In genomic region chrX:9595131-9595530, GRCh38 we compare ENCODE assay signal across 19 cellular contexts.
DNase-seq lines count a peak whose midpoint lies in the region; TF ChIP-seq lines count a peak whose summit lies in the region.
"Had no signal": no experiment of that assay in that cellular context is flagged by ENCODE, and none has a peak within 500 bp of the region (broad histone marks: within the 10 kb centered on the region; RNA-seq: fewer than 3 reads in every experiment).

No MANE protein-coding gene starts in this region.

- H3K79me2 ChIP-seq in smooth muscle cell (ENCODE audit: low read depth): no peaks in the 10 kb centered on the region

- in situ Hi-C loops in astrocyte of the cerebellum (cut with HindIII; ENCODE audit: low sequenced_read_pairs): no loop called here

- H3K27ac ChIP-seq in smooth muscle cell (ENCODE audit: low read depth): no peak overlapping the region
- H3K27ac ChIP-seq: esophagus squamous epithelium, KMS-11, sigmoid colon had no signal

- peak; percentile 32 for DNase-seq in AG08396 (ENCODE audit: low spot score)
- peak; percentile 53 for DNase-seq in H7
- peak; percentile 60 for DNase-seq in astrocyte of the cerebellum (ENCODE audit: low read depth)
- peak; percentile 52 for DNase-seq in iris pigment epithelial cell (ENCODE audit: low read depth)
- DNase-seq in progenitor cell of endocrine pancreas (ENCODE audit: low spot score, unreplicated experiment): no peak
- no peak for DNase-seq in smooth muscle cell (lab: John Stamatoyannopoulos, UW; ENCODE audit: unreplicated experiment)
- DNase-seq in activated CD4-positive, alpha-beta T cell treated with anti-CD3 and anti-CD28 coated beads, Interleukin-2, amount 10 ng/mL, durations not matched to agents 24 days and 14 days: no peak
- no peak for DNase-seq in HCEC 1CT
- DNase-seq: activated T-cell treated with anti-CD3 and anti-CD28 coated beads, Interleukin-2, amount 50 U/mL, for 4 hours; AML-193; esophagus squamous epithelium; GDM1; hippocampal formation; NCI-H1105 treated with DMSO at 0.1 percent for 48 hours; NCI-H748 treated with DMSO at 0.1 percent for 48 hours; sigmoid colon; stimulated activated CD4-positive, alpha-beta T cell treated with anti-CD3 and anti-CD28 coated beads, Interleukin-2, amount 100 ng/mL, for 48 hours had no signal

- no peak overlapping the region for H3K9ac ChIP-seq in smooth muscle cell (ENCODE audit: low read depth)
- H3K9ac ChIP-seq: KMS-11 had no signal

- peaks cover 2% of the 10 kb centered on the region for H3K36me3 Mint-ChIP-seq in progenitor cell of endocrine pancreas (ENCODE audit: insufficient read depth)
- H3K36me3 Mint-ChIP-seq in activated CD4-positive, alpha-beta T cell treated with anti-CD3 and anti-CD28 coated beads, Interleukin-2, amount 10 ng/mL, durations not matched to agents 24 days and 14 days (ENCODE audit: low read depth): peaks cover 8% of the 10 kb centered on the region

- WGBS in smooth muscle cell (ENCODE audit: low lambda C conversion rate): 65% methylated on average over 4 of the region's 4 CpGs

- no peaks in the 10 kb centered on the region for H3K4me1 Mint-ChIP-seq in progenitor cell of endocrine pancreas (ENCODE audit: low read depth)
- H3K4me1 Mint-ChIP-seq in activated CD4-positive, alpha-beta T cell treated with anti-CD3 and anti-CD28 coated beads, Interleukin-2, amount 10 ng/mL, durations not matched to agents 24 days and 14 days: no peaks in the 10 kb centered on the region

- H3K27me3 Mint-ChIP-seq in progenitor cell of endocrine pancreas: no peaks in the 10 kb centered on the region
- H3K27me3 Mint-ChIP-seq in activated CD4-positive, alpha-beta T cell treated with anti-CD3 and anti-CD28 coated beads, Interleukin-2, amount 10 ng/mL, durations not matched to agents 24 days and 14 days: no peaks in the 10 kb centered on the region

- no peak for TF ChIP-seq CTCF in astrocyte of the cerebellum (IDR thresholded peaks at IDR 0.05; ENCODE audit: low read depth, low read length, missing control alignments)
- TF ChIP-seq CTCF in progenitor cell of endocrine pancreas (IDR thresholded peaks at IDR 0.05; ENCODE audit: unreplicated experiment): no peak
- no peak for TF ChIP-seq CTCF in smooth muscle cell (IDR thresholded peaks at IDR 0.05; ENCODE audit: borderline replicate concordance, insufficient read depth, poor library complexity, severe bottlenecking)

- H3K4me3 ChIP-seq in H7 (ENCODE audit: insufficient read depth, low read depth, low read length) (no peak overlapping the region), astrocyte of the cerebellum (ENCODE audit: low read depth, low read length) (no peak overlapping the region), smooth muscle cell (no peak overlapping the region)
- H3K4me3 ChIP-seq: esophagus squamous epithelium, sigmoid colon had no signal

- H3K4me1 ChIP-seq in smooth muscle cell (ENCODE audit: low read depth): no peaks in the 10 kb centered on the region
- H3K4me1 ChIP-seq: esophagus squamous epithelium, sigmoid colon had no signal

- H3F3A ChIP-seq in smooth muscle cell (ENCODE audit: low read depth): no peaks in the 10 kb centered on the region

- no peak overlapping the region for H3K4me3 Mint-ChIP-seq in progenitor cell of endocrine pancreas (ENCODE audit: low read depth)
- no peak overlapping the region for H3K4me3 Mint-ChIP-seq in activated CD4-positive, alpha-beta T cell treated with anti-CD3 and anti-CD28 coated beads, Interleukin-2, amount 10 ng/mL, durations not matched to agents 24 days and 14 days
- H3K4me3 Mint-ChIP-seq: activated T-cell treated with anti-CD3 and anti-CD28 coated beads, Interleukin-2, amount 50 U/mL, for 4 hours had no signal

- H4K20me1 ChIP-seq in smooth muscle cell (ENCODE audit: low read depth): peaks cover 8% of the 10 kb centered on the region

- H3K9me3 Mint-ChIP-seq in progenitor cell of endocrine pancreas (ENCODE audit: low read depth): peaks cover 10% of the 10 kb centered on the region
- H3K9me3 Mint-ChIP-seq in activated CD4-positive, alpha-beta T cell treated with anti-CD3 and anti-CD28 coated beads, Interleukin-2, amount 10 ng/mL, durations not matched to agents 24 days and 14 days: no peaks in the 10 kb centered on the region

- no peak overlapping the region for H2AFZ ChIP-seq in smooth muscle cell (ENCODE audit: low read depth)

- no peaks in the 10 kb centered on the region for H3K9me3 ChIP-seq in smooth muscle cell (replicated peaks; ENCODE audit: low read depth)
- H3K9me3 ChIP-seq: esophagus squamous epithelium, sigmoid colon had no signal

- H3K27ac Mint-ChIP-seq in progenitor cell of endocrine pancreas: no peak overlapping the region
- no peak overlapping the region for H3K27ac Mint-ChIP-seq in activated CD4-positive, alpha-beta T cell treated with anti-CD3 and anti-CD28 coated beads, Interleukin-2, amount 10 ng/mL, durations not matched to agents 24 days and 14 days
- H3K27ac Mint-ChIP-seq: activated naive CD4-positive, alpha-beta T cell treated with anti-CD3 and anti-CD28 coated beads, Interleukin-2, amount 50 U/mL, for 72 hours had no signal

- intact Hi-C loops in activated CD4-positive, alpha-beta T cell treated with anti-CD3 and anti-CD28 coated beads, Interleukin-2, amount 10 ng/mL, durations not matched to agents 24 days and 14 days (cut with micrococcal nuclease): no loop called here

- H3K27me3 ChIP-seq in H7 (ENCODE audit: control insufficient read depth, insufficient read depth, low read length): no peaks in the 10 kb centered on the region
- H3K27me3 ChIP-seq in smooth muscle cell (ENCODE audit: low read depth): no peaks in the 10 kb centered on the region
- H3K27me3 ChIP-seq: esophagus squamous epithelium, sigmoid colon had no signal

- H3K4me2 ChIP-seq in smooth muscle cell: no peak overlapping the region
- H3K4me2 ChIP-seq: KMS-11 had no signal

- H3K36me3 ChIP-seq in H7 (replicated peaks; ENCODE audit: control insufficient read depth, insufficient read depth, low read length) (no peaks in the 10 kb centered on the region), smooth muscle cell (ENCODE audit: low read depth) (no peaks in the 10 kb centered on the region)
- H3K36me3 ChIP-seq: esophagus squamous epithelium, sigmoid colon had no signal

Comparison
In these comparisons a context has a peak if more than half of its experiments do, and no peak if none do; other contexts are left out.
1. DNase-seq: peak in AG08396 (single experiment), H7 (single experiment), astrocyte of the cerebellum (single experiment) and iris pigment epithelial cell (single experiment); none in progenitor cell of endocrine pancreas (single experiment), smooth muscle cell (single experiment), activated CD4-positive, alpha-beta T cell treated with anti-CD3 and anti-CD28 coated beads, Interleukin-2, amount 10 ng/mL, durations not matched to agents 24 days and 14 days (single experiment) and HCEC 1CT (single experiment).